2 cellular contexts compared by ENCODE assay signal in genomic region chr9:130432796-130433167, GRCh38.
TF ChIP-seq lines count a peak whose summit lies in the region.

No MANE protein-coding gene starts in this region.

TF ChIP-seq in A549, 52 proteins besides CTCF, POLR2A, EP300 and RAD21:
- TF ChIP-seq, protein P1, sequence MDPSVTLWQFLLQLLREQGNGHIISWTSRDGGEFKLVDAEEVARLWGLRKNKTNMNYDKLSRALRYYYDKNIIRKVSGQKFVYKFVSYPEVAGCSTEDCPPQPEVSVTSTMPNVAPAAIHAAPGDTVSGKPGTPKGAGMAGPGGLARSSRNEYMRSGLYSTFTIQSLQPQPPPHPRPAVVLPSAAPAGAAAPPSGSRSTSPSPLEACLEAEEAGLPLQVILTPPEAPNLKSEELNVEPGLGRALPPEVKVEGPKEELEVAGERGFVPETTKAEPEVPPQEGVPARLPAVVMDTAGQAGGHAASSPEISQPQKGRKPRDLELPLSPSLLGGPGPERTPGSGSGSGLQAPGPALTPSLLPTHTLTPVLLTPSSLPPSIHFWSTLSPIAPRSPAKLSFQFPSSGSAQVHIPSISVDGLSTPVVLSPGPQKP (IDR thresholded peaks at IDR 0.05; ENCODE audit: low read depth, low read length) = no peak
- no peak for TF ChIP-seq ZNF302 (CRISPR knock-in tag; IDR thresholded peaks at IDR 0.05)
- no peak for TF ChIP-seq USF2 (IDR thresholded peaks at IDR 0.05)
- TF ChIP-seq, protein P2, sequence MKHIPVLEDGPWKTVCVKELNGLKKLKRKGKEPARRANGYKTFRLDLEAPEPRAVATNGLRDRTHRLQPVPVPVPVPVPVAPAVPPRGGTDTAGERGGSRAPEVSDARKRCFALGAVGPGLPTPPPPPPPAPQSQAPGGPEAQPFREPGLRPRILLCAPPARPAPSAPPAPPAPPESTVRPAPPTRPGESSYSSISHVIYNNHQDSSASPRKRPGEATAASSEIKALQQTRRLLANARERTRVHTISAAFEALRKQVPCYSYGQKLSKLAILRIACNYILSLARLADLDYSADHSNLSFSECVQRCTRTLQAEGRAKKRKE (CRISPR knock-in tag; IDR thresholded peaks at IDR 0.05; ENCODE audit: low read depth) = no peak
- TF ChIP-seq POLR2AphosphoS2 (conservative IDR thresholded peaks at IDR 0.05; ENCODE audit: low read length) = no peak
- TF ChIP-seq HDAC2 (IDR thresholded peaks at IDR 0.05) = no peak
- TF ChIP-seq PHF8 (IDR thresholded peaks at IDR 0.05; ENCODE audit: borderline replicate concordance, low read depth) = no peak
- no peak for TF ChIP-seq ZFP36 (IDR thresholded peaks at IDR 0.05; ENCODE audit: borderline replicate concordance, partially characterized antibody)
- no peak for TF ChIP-seq RFX5 (IDR thresholded peaks at IDR 0.05)
- no peak for TF ChIP-seq CBX8 (IDR thresholded peaks at IDR 0.05)
- no peak for TF ChIP-seq RARB (CRISPR knock-in tag; IDR thresholded peaks at IDR 0.05)
- no peak for TF ChIP-seq SREBF2 (IDR thresholded peaks at IDR 0.05)

TF ChIP-seq in H1, 55 proteins besides CTCF, POLR2A, EP300 and RAD21 (continued from another document):
- TF ChIP-seq TBP (IDR thresholded peaks at IDR 0.05; ENCODE audit: low read depth, low read length) = no peak
